10 cellular contexts compared by ENCODE assay signal in the genomic region with DNA sequence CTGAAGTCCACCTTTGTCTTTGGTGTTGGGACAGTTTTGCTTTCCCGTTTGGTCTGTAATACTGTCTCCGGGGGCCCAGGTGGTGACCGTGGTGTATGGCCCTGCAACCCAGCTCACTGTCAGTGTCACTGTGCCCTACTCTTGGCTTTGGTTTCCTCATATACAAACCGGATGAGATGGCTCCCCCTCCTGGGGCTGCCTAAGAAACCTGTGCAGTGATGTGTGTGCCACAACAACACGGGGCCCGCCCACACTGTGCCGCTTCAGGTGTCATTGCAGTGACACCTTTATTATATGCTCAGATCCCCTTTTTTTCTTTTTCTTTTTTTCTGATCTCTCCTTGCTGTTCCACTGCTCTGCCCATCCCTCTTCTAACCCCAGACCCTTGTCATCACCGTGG.
A peak's percentile ranks its signal among the peaks of the same experiment; 100 is the strongest.
DNase-seq lines count a peak whose midpoint lies in the region; ATAC-seq, FAIRE-seq and TF ChIP-seq lines count a peak whose summit lies in the region.
"Had no signal": no experiment of that assay in that cellular context is flagged by ENCODE, and none has a peak within 500 bp of the region (broad histone marks: within the 10 kb centered on the region; RNA-seq: fewer than 3 reads in every experiment).

No MANE protein-coding gene starts in this region.

- TF ChIP-seq EP300 in K562 (IDR thresholded peaks at IDR 0.05; ENCODE audit: low read length) = no peak

- no TSS peak for BruUV-seq in K562 (replicated peaks; lab: Mats Ljungman, UMichigan)

- no peaks in the 10 kb centered on the region for H3K79me2 ChIP-seq in K562 (ENCODE audit: control insufficient read depth, insufficient read depth, low read length)

- peaks cover 14 to 39% of the 10 kb centered on the region in 2 experiments; a peak in 4 of 5 replicates for H3K27me3 ChIP-seq in K562 (ENCODE audit: control insufficient read depth in 2 of 2, insufficient read depth in 2 of 2, low read length in 2 of 2)
- H3K27me3 ChIP-seq: upper lobe of left lung had no signal

- H3K9me1 ChIP-seq in K562 (ENCODE audit: control insufficient read depth, insufficient read depth, low read length) = no peaks in the 10 kb centered on the region

- TF ChIP-seq RAD21 in K562 (CRISPR knock-in tag; conservative IDR thresholded peaks at IDR 0.05 in 1 of 2, IDR thresholded peaks at IDR 0.05 in 1 of 2) = no peak

- no peaks in the 10 kb centered on the region for H3K4me1 ChIP-seq in K562 (replicated peaks in 1 of 2; ENCODE audit: control insufficient read depth in 2 of 2, insufficient read depth in 2 of 2, low read length in 2 of 2)

- ATAC-seq in GM21390 (IDR thresholded peaks at IDR 0.05; ENCODE audit: unreplicated experiment) (peak; percentile 98), HG03575 (IDR thresholded peaks at IDR 0.05; ENCODE audit: extremely low read depth, insufficient number of reproducible peaks, low FRiP score, unreplicated experiment) (peak; percentile 75), K562 (peak; percentile 84)

- no peaks in the 10 kb centered on the region; the same call in 1 of the 2 replicates for H4K20me1 ChIP-seq in K562 (replicated peaks; ENCODE audit: control insufficient read depth, insufficient read depth, low read length)

- FAIRE-seq in K562 (lab: Jason Lieb, UNC) = no peak

- H3K27ac ChIP-seq in K562 (ENCODE audit: extremely low read depth, low read depth, low read length) = no peak overlapping the region
- H3K27ac ChIP-seq: upper lobe of left lung had no signal

- no peak overlapping the region for H2AFZ ChIP-seq in K562 (ENCODE audit: low read depth, low read length)

- TF ChIP-seq CTCF in GM10266 (IDR thresholded peaks at IDR 0.05; ENCODE audit: control insufficient read depth, insufficient read depth, low read depth, missing control alignments) (peak; percentile 17), K562 (IDR thresholded peaks at IDR 0.05 in 2 of 3, conservative IDR thresholded peaks at IDR 0.05 in 1 of 3; ENCODE audit: insufficient read depth in 2 of 3, low read depth in 1 of 3, low read length in 3 of 3) (no peak)

- WGBS in K562 (ENCODE audit: insufficient coverage, low coverage, missing lambda C conversion rate) = under 1% methylated on average over 8 of the region's 8 CpGs

- no peak overlapping the region for H3K4me3 ChIP-seq in K562
- H3K4me3 ChIP-seq: lung, upper lobe of left lung had no signal

- no peak for TF ChIP-seq POLR2A in K562 (conservative IDR thresholded peaks at IDR 0.05)

- no peaks in the 10 kb centered on the region for H3K9me3 ChIP-seq in K562 (replicated peaks; ENCODE audit: control insufficient read depth, insufficient read depth, low read depth, low read length)
- H3K9me3 ChIP-seq: upper lobe of left lung had no signal

- POLR2A ChIA-PET in K562 (lab: Yijun Ruan, JAX) = interaction anchor here (0.8 to 1.0 kb wide), 2 partner anchors 13 to 200 kb away, joined by 3 read pairs; no protein-coding TSS in a partner anchor

- CTCF ChIA-PET in K562 (lab: Yijun Ruan, JAX; ENCODE audit: low intra/inter-chr PET ratio) = no interaction called here

- no peaks in the 10 kb centered on the region for H3K36me3 ChIP-seq in K562 (ENCODE audit: control insufficient read depth, insufficient read depth, low read length)

- no peak overlapping the region for H3K9ac ChIP-seq in K562 (ENCODE audit: insufficient read depth in 1 of 2, low read depth in 2 of 2, low read length in 2 of 2)

- no peak overlapping the region for H3K4me2 ChIP-seq in K562 (ENCODE audit: insufficient read depth, low read length)

- in situ Hi-C loops in K562 (cut with MboI) = no loop called here

- DNase-seq in GM10266 (ENCODE audit: extremely low spot score) (peak; percentile 30), K562 (ENCODE audit: extremely low read depth in 1 of 4, low spot score in 3 of 4) (peak in 1 of 4 experiments; percentile 14), NCI-H2107 treated with DMSO at 0.1 percent for 48 hours (lab: John Stamatoyannopoulos, UW; ENCODE audit: unreplicated experiment) (no peak), OCI-M2 (lab: John Stamatoyannopoulos, UW; ENCODE audit: unreplicated experiment) (no peak), NCI-H1105 treated with DMSO at 0.1 percent for 48 hours (lab: John Stamatoyannopoulos, UW) (no peak), amniotic stem cell (lab: John Stamatoyannopoulos, UW) (no peak)

- intact Hi-C loops in K562 (cut with micrococcal nuclease) = no loop called here

TF ChIP-seq in K562, 482 proteins besides CTCF, POLR2A, EP300 and RAD21:
- TF ChIP-seq NFE2L1 (tag; IDR thresholded peaks at IDR 0.05; ENCODE audit: borderline replicate concordance, low read depth) = no peak
- TF ChIP-seq CTCFL (IDR thresholded peaks at IDR 0.05; ENCODE audit: borderline replicate concordance, insufficient read depth, low read depth, low read length, poor library complexity, severe bottlenecking) = peak; percentile 25
- TF ChIP-seq GABPA (tag; conservative IDR thresholded peaks at IDR 0.05; ENCODE audit: low read depth) = 0 out of 2 replicates have a peak, but pooled peaks have one; percentile 17
- no peak for TF ChIP-seq NFIC (IDR thresholded peaks at IDR 0.05)
